ENCODE assay signal across 21 cellular contexts in the genomic region with DNA sequence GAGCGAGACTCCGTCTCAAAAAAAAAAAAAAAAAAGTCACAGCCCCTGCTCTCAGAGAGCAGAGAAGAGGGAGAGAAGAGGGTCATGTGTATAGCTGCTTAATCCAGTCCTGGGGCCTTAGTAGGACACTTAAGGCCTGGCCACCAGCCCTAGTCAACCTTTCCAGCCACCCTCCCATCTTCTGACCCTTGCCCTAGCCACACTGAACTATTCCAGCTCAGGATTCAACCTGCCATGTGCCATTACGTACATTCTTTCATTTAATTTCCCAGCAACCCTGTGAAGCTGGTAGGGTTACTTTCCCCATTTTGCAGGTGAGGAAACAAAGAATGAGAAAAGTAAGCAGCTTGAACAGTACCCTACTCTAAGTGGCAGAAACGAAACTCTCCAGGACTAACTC. TPM values are rescaled to one million over a fixed set of nuclear protein-coding genes. Genes with fewer than 3 reads are reported as not detected.
"Had no signal": no experiment of that assay in that cellular context is flagged by ENCODE, and none has a peak within 500 bp of the region (broad histone marks: within the 10 kb centered on the region; RNA-seq: fewer than 3 reads in every experiment).

No MANE protein-coding gene starts in this region.

- H3K27ac ChIP-seq: esophagus muscularis mucosa, gastroesophageal sphincter, heart left ventricle, left ventricle myocardium inferior, sigmoid colon, stomach, upper lobe of right lung had no signal

- H3K27me3 ChIP-seq: gastroesophageal sphincter had no signal

- H3K4me1 Mint-ChIP-seq: activated T-helper 17 cell treated with anti-CD3 and anti-CD28 coated beads, Interleukin-2, amount 50 U/mL, for 72 hours had no signal

- H3K79me2 ChIP-seq: parathyroid adenoma had no signal

- ATAC-seq: activated CD8-positive, alpha-beta T cell treated with anti-CD3 and anti-CD28 coated beads for 36 hours; activated T-helper 17 cell treated with anti-CD3 and anti-CD28 coated beads, Interleukin-2, amount 50 U/mL, for 72 hours; gastroesophageal sphincter; heart left ventricle; stimulated activated effector memory CD8-positive, alpha-beta T cell treated with anti-CD3 and anti-CD28 coated beads, Interleukin-12 subunit alpha, Interleukin-12 subunit beta, amount 100 ng/mL, for 72 hours; upper lobe of right lung had no signal

- H3K27ac Mint-ChIP-seq: activated CD8-positive, alpha-beta T cell treated with anti-CD3 and anti-CD28 coated beads for 36 hours; activated naive CD8-positive, alpha-beta T cell treated with anti-CD3 and anti-CD28 coated beads for 36 hours; stimulated activated effector memory CD8-positive, alpha-beta T cell treated with anti-CD3 and anti-CD28 coated beads, Interleukin-12 subunit alpha, Interleukin-12 subunit beta, amount 100 ng/mL, for 72 hours had no signal

- H3K9me3 ChIP-seq: esophagus muscularis mucosa, gastroesophageal sphincter, heart left ventricle, left ventricle myocardium inferior, sigmoid colon, stomach, upper lobe of right lung had no signal

- H3K4me3 ChIP-seq: esophagus muscularis mucosa, gastroesophageal sphincter, heart left ventricle, left ventricle myocardium inferior, sigmoid colon, stomach, upper lobe of right lung had no signal

- H3K9me3 Mint-ChIP-seq: activated CD8-positive, alpha-beta T cell treated with anti-CD3 and anti-CD28 coated beads for 36 hours; activated naive CD8-positive, alpha-beta T cell treated with anti-CD3 and anti-CD28 coated beads for 36 hours; activated T-helper 17 cell treated with anti-CD3 and anti-CD28 coated beads, Interleukin-2, amount 50 U/mL, for 72 hours; stimulated activated effector memory CD8-positive, alpha-beta T cell treated with anti-CD3 and anti-CD28 coated beads, Interleukin-12 subunit alpha, Interleukin-12 subunit beta, amount 100 ng/mL, for 72 hours had no signal

- DNase-seq: activated CD4-positive, alpha-beta T cell treated with anti-CD3 and anti-CD28 coated beads for 48 hours; activated CD4-positive, CD25-positive, alpha-beta regulatory T cell; activated CD8-positive, alpha-beta T cell treated with anti-CD3 and anti-CD28 coated beads for 36 hours; activated naive CD4-positive, alpha-beta T cell; activated naive CD8-positive, alpha-beta T cell treated with anti-CD3 and anti-CD28 coated beads for 36 hours; activated T-cell treated with anti-CD3 and anti-CD28 coated beads, Interleukin-2, amount 50 U/mL, for 1 hour; amniotic stem cell; dermis blood vessel endothelial cell; effector memory CD4-positive, alpha-beta T cell; heart left ventricle; left ventricle myocardium inferior; mammary epithelial cell; sigmoid colon; stimulated activated CD4-positive, alpha-beta T cell treated with anti-CD3 and anti-CD28 coated beads, Interleukin-4, amount 100 ng/mL, for 24 hours; stomach; upper lobe of right lung had no signal

- H3K36me3 Mint-ChIP-seq: activated naive CD8-positive, alpha-beta T cell treated with anti-CD3 and anti-CD28 coated beads for 36 hours had no signal

- H3K4me3 Mint-ChIP-seq: activated CD8-positive, alpha-beta T cell treated with anti-CD3 and anti-CD28 coated beads for 36 hours; activated naive CD8-positive, alpha-beta T cell treated with anti-CD3 and anti-CD28 coated beads for 36 hours; activated T-helper 17 cell treated with anti-CD3 and anti-CD28 coated beads, Interleukin-2, amount 50 U/mL, for 72 hours; stimulated activated effector memory CD8-positive, alpha-beta T cell treated with anti-CD3 and anti-CD28 coated beads, Interleukin-12 subunit alpha, Interleukin-12 subunit beta, amount 100 ng/mL, for 72 hours had no signal

- H3K36me3 ChIP-seq: esophagus muscularis mucosa, gastroesophageal sphincter, heart left ventricle, left ventricle myocardium inferior, sigmoid colon, stomach, upper lobe of right lung had no signal

RNA-seq across cellular contexts. Expression of a gene that starts 9.0 kb away (rescaled TPM):
- total RNA-seq: dermis blood vessel endothelial cell had no signal
